ENCODE assay signal across 1 cellular context in the genomic region with DNA sequence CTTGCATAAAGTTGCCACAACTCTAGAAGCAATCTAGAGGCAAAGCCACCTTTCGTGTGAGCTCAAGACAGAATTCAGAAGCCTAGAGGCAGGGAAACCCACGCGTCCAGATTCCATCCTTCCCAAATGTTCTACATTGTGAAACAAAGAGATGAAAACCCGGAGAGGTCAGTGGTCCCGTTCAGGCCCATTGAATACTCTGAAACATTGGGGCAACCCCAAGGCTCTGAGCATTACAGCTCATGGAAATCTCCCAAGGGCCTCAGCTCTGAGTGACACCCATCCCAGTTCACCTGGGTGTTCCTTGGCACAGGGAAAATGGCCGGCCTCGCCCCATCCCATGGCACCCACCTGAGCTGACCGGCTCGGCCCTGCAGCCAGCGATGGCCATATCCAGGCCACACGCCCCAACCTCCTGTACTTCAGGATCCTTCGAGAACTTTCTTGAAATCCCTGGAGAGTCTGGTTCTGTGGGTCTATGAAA.
TF ChIP-seq lines count a peak whose summit lies in the region.

No MANE protein-coding gene starts in this region.

TF ChIP-seq in K562, 482 proteins besides CTCF, POLR2A, EP300 and RAD21:
- TF ChIP-seq CUX1 (CRISPR knock-in tag; IDR thresholded peaks at IDR 0.05) (0 out of 2 replicates have a peak, but pooled peaks have one; percentile 11), AFF4 (CRISPR knock-in tag; IDR thresholded peaks at IDR 0.05) (0 out of 2 replicates have a peak, but pooled peaks have one; percentile 10), U2AF2 (optimal IDR thresholded peaks at IDR 0.05; ENCODE audit: low read depth, low read length) (no peak)
TF ChIP-seq in K562: peak in this region for 2.
